8 cellular contexts compared by ENCODE assay signal in genomic region chr7:130994378-130995115, GRCh38.
A peak's percentile ranks its signal among the peaks of the same experiment; 100 is the strongest.
DNase-seq lines count a peak whose midpoint lies in the region; ATAC-seq, FAIRE-seq and TF ChIP-seq lines count a peak whose summit lies in the region.

No MANE protein-coding gene starts in this region.

- POLR2A ChIA-PET in CD8-positive, alpha-beta T cell (lab: Charles Lee), result no interaction called here

- ATAC-seq in CD8-positive, alpha-beta T cell, result no peak
- ATAC-seq in foreskin keratinocyte, result peak; percentile 12
- peak; percentile 52 to 75 (median 69) for ATAC-seq in pancreas
- no peak for ATAC-seq in HG03045 (IDR thresholded peaks at IDR 0.05; ENCODE audit: unreplicated experiment)
- no peak for ATAC-seq in GM21381 (IDR thresholded peaks at IDR 0.05; ENCODE audit: unreplicated experiment)
- ATAC-seq in GM18498 (IDR thresholded peaks at IDR 0.05; ENCODE audit: unreplicated experiment), result no peak

- no peak overlapping the region for H4K12ac ChIP-seq in trophoblast cell (ENCODE audit: low read depth, low read length)

- no peak for DNase-seq in CD8-positive, alpha-beta T cell
- no peak for DNase-seq in activated CD4-positive, alpha-beta T cell treated with anti-CD3 and anti-CD28 coated beads, Interleukin-2, amount 10 ng/mL, durations not matched to agents 24 days and 14 days
- DNase-seq in foreskin keratinocyte, result peak in 1 of 2 donors; percentile 22
- peak in 4 of 6 donors; percentile 47 to 70 (median 60) for DNase-seq in pancreas
- no peak for DNase-seq in trophoblast cell

- H3K9ac ChIP-seq in trophoblast cell (ENCODE audit: low read length), result no peak overlapping the region

- WGBS in pancreas, 2 donors, result 18 to 21% methylated on average over 13 of the region's 13 CpGs
- no CpG with 5 or more reads among the region's 13 CpGs for whole genome bisulfite sequencing in trophoblast cell (ENCODE audit: extremely low coverage, insufficient coverage, insufficient read length)

- no peaks in the 10 kb centered on the region for H3K36me3 ChIP-seq in CD8-positive, alpha-beta T cell (ENCODE audit: insufficient read depth, low read length)
- H3K36me3 ChIP-seq in pancreas (no peaks in the 10 kb centered on the region), trophoblast cell (ENCODE audit: control insufficient read depth in 1 of 2, insufficient read depth in 2 of 2, low read length in 2 of 2) (no peaks in the 10 kb centered on the region)

- H3K4me3 Mint-ChIP-seq in CD8-positive, alpha-beta T cell, result no peak overlapping the region
- peak overlapping the region; percentile 45 for H3K4me3 Mint-ChIP-seq in activated CD4-positive, alpha-beta T cell treated with anti-CD3 and anti-CD28 coated beads, Interleukin-2, amount 10 ng/mL, durations not matched to agents 24 days and 14 days

- no peak overlapping the region for H3K4me2 ChIP-seq in trophoblast cell (ENCODE audit: low read length)

- no peak overlapping the region for H3K27ac ChIP-seq in CD8-positive, alpha-beta T cell (ENCODE audit: low read depth, low read length)
- H3K27ac ChIP-seq in foreskin keratinocyte (peak overlapping the region; percentile 92), pancreas (peak overlapping the region; percentile 47 to 93 (median 70)), trophoblast cell (ENCODE audit: low read depth, low read length) (no peak overlapping the region)

- H3K4me3 ChIP-seq in CD8-positive, alpha-beta T cell (ENCODE audit: low read depth, low read length), result no peak overlapping the region
- H3K4me3 ChIP-seq in pancreas, result peak overlapping the region in 1 of 4 donors; percentile 0
- H3K4me3 ChIP-seq in trophoblast cell (ENCODE audit: low read depth, low read length), result no peak overlapping the region

- H3K27ac Mint-ChIP-seq in CD8-positive, alpha-beta T cell, result peak overlapping the region; percentile 37
- H3K27ac Mint-ChIP-seq in activated CD4-positive, alpha-beta T cell treated with anti-CD3 and anti-CD28 coated beads, Interleukin-2, amount 10 ng/mL, durations not matched to agents 24 days and 14 days, result peak overlapping the region; percentile 76

- no peaks in the 10 kb centered on the region for H3K9me3 Mint-ChIP-seq in CD8-positive, alpha-beta T cell
- H3K9me3 Mint-ChIP-seq in activated CD4-positive, alpha-beta T cell treated with anti-CD3 and anti-CD28 coated beads, Interleukin-2, amount 10 ng/mL, durations not matched to agents 24 days and 14 days, result no peaks in the 10 kb centered on the region

- no peaks in the 10 kb centered on the region for H3K27me3 ChIP-seq in CD8-positive, alpha-beta T cell (ENCODE audit: insufficient read depth, low read length)
- H3K27me3 ChIP-seq in foreskin keratinocyte, result no peaks in the 10 kb centered on the region
- no peaks in the 10 kb centered on the region for H3K27me3 ChIP-seq in pancreas
- H3K27me3 ChIP-seq in trophoblast cell (ENCODE audit: insufficient read depth, low read length), result no peaks in the 10 kb centered on the region

- H2AFZ ChIP-seq in trophoblast cell (ENCODE audit: insufficient read depth, low read length, poor library complexity), result no peak overlapping the region

- H4K8ac ChIP-seq in trophoblast cell (ENCODE audit: low read depth, low read length), result no peak overlapping the region

- H3K14ac ChIP-seq in trophoblast cell (ENCODE audit: low read length), result no peak overlapping the region

- intact Hi-C loops in CD8-positive, alpha-beta T cell (cut with DNase I, micrococcal nuclease), result no loop called here
- intact Hi-C loops in activated CD4-positive, alpha-beta T cell treated with anti-CD3 and anti-CD28 coated beads, Interleukin-2, amount 10 ng/mL, durations not matched to agents 24 days and 14 days (cut with micrococcal nuclease), result loop anchor here (5.0 kb wide), 1 partner anchor 38 kb away; no protein-coding TSS in a partner anchor
- intact Hi-C loops in pancreas (cut with DNase I), result no loop called here

- peaks cover 76% of the 10 kb centered on the region for H3K4me1 ChIP-seq in CD8-positive, alpha-beta T cell (ENCODE audit: insufficient read depth, low read length)
- peaks cover 50% of the 10 kb centered on the region for H3K4me1 ChIP-seq in foreskin keratinocyte
- peaks cover 33 to 58% (median 48%) of the 10 kb centered on the region in 3 donors for H3K4me1 ChIP-seq in pancreas
- H3K4me1 ChIP-seq in trophoblast cell (ENCODE audit: control insufficient read depth in 1 of 2, insufficient read depth in 2 of 2, low read length in 2 of 2), result peaks cover 3 to 6% of the 10 kb centered on the region in 2 experiments

- peaks cover 86% of the 10 kb centered on the region for H3K4me1 Mint-ChIP-seq in CD8-positive, alpha-beta T cell (ENCODE audit: low read depth)
- peaks cover 66% of the 10 kb centered on the region for H3K4me1 Mint-ChIP-seq in activated CD4-positive, alpha-beta T cell treated with anti-CD3 and anti-CD28 coated beads, Interleukin-2, amount 10 ng/mL, durations not matched to agents 24 days and 14 days

- H3K27me3 Mint-ChIP-seq in CD8-positive, alpha-beta T cell (ENCODE audit: low read depth), result no peaks in the 10 kb centered on the region
- no peaks in the 10 kb centered on the region for H3K27me3 Mint-ChIP-seq in activated CD4-positive, alpha-beta T cell treated with anti-CD3 and anti-CD28 coated beads, Interleukin-2, amount 10 ng/mL, durations not matched to agents 24 days and 14 days

- no peak overlapping the region for H2AK5ac ChIP-seq in trophoblast cell (ENCODE audit: low read length)

- H3K18ac ChIP-seq in trophoblast cell (ENCODE audit: low read length), result no peak overlapping the region

- H3K79me1 ChIP-seq in trophoblast cell (ENCODE audit: low read length), result peaks cover 4% of the 10 kb centered on the region

- TF ChIP-seq CTCF in CD8-positive, alpha-beta T cell (IDR thresholded peaks at IDR 0.05), result no peak
- TF ChIP-seq CTCF in foreskin keratinocyte (conservative IDR thresholded peaks at IDR 0.05) (no peak), pancreas (IDR thresholded peaks at IDR 0.05) (no peak)

- H3K23ac ChIP-seq in trophoblast cell (ENCODE audit: low read length), result no peak overlapping the region

- CTCF ChIA-PET in CD8-positive, alpha-beta T cell (lab: Charles Lee), result interaction anchor here (0.5 to 2.2 kb wide), 3 partner anchors 12 to 479 kb away, joined by 3 to 15 read pairs (median 3); no protein-coding TSS in a partner anchor

- peaks cover 55% of the 10 kb centered on the region for H3K36me3 Mint-ChIP-seq in CD8-positive, alpha-beta T cell
- peaks cover 16% of the 10 kb centered on the region for H3K36me3 Mint-ChIP-seq in activated CD4-positive, alpha-beta T cell treated with anti-CD3 and anti-CD28 coated beads, Interleukin-2, amount 10 ng/mL, durations not matched to agents 24 days and 14 days (ENCODE audit: low read depth)

- H3K79me2 ChIP-seq in trophoblast cell (ENCODE audit: control insufficient read depth, insufficient read depth, low read length, poor library complexity), result no peaks in the 10 kb centered on the region

- H2BK12ac ChIP-seq in trophoblast cell (ENCODE audit: low read length), result no peak overlapping the region

- H3K9me3 ChIP-seq in CD8-positive, alpha-beta T cell (ENCODE audit: low read length), result no peaks in the 10 kb centered on the region
- no peaks in the 10 kb centered on the region for H3K9me3 ChIP-seq in pancreas
- peaks cover 4% of the 10 kb centered on the region for H3K9me3 ChIP-seq in trophoblast cell (ENCODE audit: insufficient read depth, low read depth, low read length)

- no peak overlapping the region for H4K91ac ChIP-seq in trophoblast cell (ENCODE audit: low read depth, low read length)

- H2BK5ac ChIP-seq in trophoblast cell (ENCODE audit: low read depth, low read length, poor library complexity), result no peak overlapping the region

- no peak overlapping the region for H3K4ac ChIP-seq in trophoblast cell (ENCODE audit: low read depth, low read length)

- no peak for FAIRE-seq in pancreas (lab: Jason Lieb, UNC)

- H2BK120ac ChIP-seq in trophoblast cell (ENCODE audit: insufficient read depth, low read length, poor library complexity), result no peak overlapping the region

Comparison
In these comparisons a context has a peak if more than half of its experiments do, and no peak if none do; other contexts are left out.
1. ATAC-seq: peak in foreskin keratinocyte (single experiment) and pancreas (4 of 4); none in CD8-positive, alpha-beta T cell (single experiment), HG03045 (single experiment), GM21381 (single experiment) and GM18498 (single experiment).
2. DNase-seq: peak in pancreas (4 of 6); none in CD8-positive, alpha-beta T cell (0 of 7), activated CD4-positive, alpha-beta T cell treated with anti-CD3 and anti-CD28 coated beads, Interleukin-2, amount 10 ng/mL, durations not matched to agents 24 days and 14 days (single experiment) and trophoblast cell (0 of 2).
3. H3K27ac ChIP-seq: peak in foreskin keratinocyte (single experiment) and pancreas (4 of 4); none in CD8-positive, alpha-beta T cell (single experiment) and trophoblast cell (single experiment).